Comparison of ENCODE assay signal across 32 cellular contexts in genomic region chr2:238151628-238152235, GRCh38. TPM values are rescaled to one million over a fixed set of nuclear protein-coding genes. Genes with fewer than 3 reads are reported as not detected.
"Had no signal": no experiment of that assay in that cellular context is flagged by ENCODE, and none has a peak within 500 bp of the region (broad histone marks: within the 10 kb centered on the region; RNA-seq: fewer than 3 reads in every experiment).

No MANE protein-coding gene starts in this region.

- DNase-seq: activated CD4-positive, alpha-beta memory T cell treated with anti-CD3 and anti-CD28 coated beads for 36 hours; activated CD4-positive, alpha-beta T cell treated with anti-CD3 and anti-CD28 coated beads, Interleukin-2, amount 10 ng/mL, durations not matched to agents 24 days and 14 days; activated CD4-positive, CD25-positive, alpha-beta regulatory T cell treated with anti-CD3 and anti-CD28 coated beads, Interleukin-2, amount 50 U/mL, for 72 hours; activated CD8-positive, alpha-beta memory T cell treated with anti-CD3 and anti-CD28 coated beads, Interleukin-2, amount 50 U/mL, for 48 hours; activated gamma-delta T cell treated with Interleukin-2 at 50 U/mL for 16 hours; activated naive CD4-positive, alpha-beta T cell treated with anti-CD3 and anti-CD28 coated beads, Interleukin-2, amount 50 U/mL, for 16 hours; activated T-cell treated with anti-CD3 and anti-CD28 coated beads, Interleukin-2, amount 50 U/mL, for 4 hours; amygdala; caudate nucleus; foreskin fibroblast; heart left ventricle; hypothalamus; ovary; retina; sigmoid colon; small intestine; stimulated activated CD4-positive, alpha-beta T cell treated with anti-CD3 and anti-CD28 coated beads, Interleukin-1b, Interleukin-23, amount 100 ng/mL, for 48 hours; stimulated activated CD4-positive, alpha-beta T cell treated with anti-CD3 and anti-CD28 coated beads, Interleukin-4, amount 100 ng/mL, for 4 hours; stimulated activated CD8-positive, alpha-beta memory T cell treated with anti-CD3 and anti-CD28 coated beads, Interleukin-4, amount 100 ng/mL, for 48 hours; stimulated activated naive CD8-positive, alpha-beta T cell treated with anti-CD3 and anti-CD28 coated beads, Interleukin-15, amount 100 ng/mL, for 72 hours; substantia nigra; T1000; uterus; WERI-Rb-1 had no signal

- H3K27me3 ChIP-seq: heart left ventricle, left lung, ovary, sigmoid colon, uterus had no signal

- H3K9me3 Mint-ChIP-seq: activated CD4-positive, alpha-beta T cell treated with anti-CD3 and anti-CD28 coated beads, Interleukin-2, amount 10 ng/mL, durations not matched to agents 24 days and 14 days; activated T-cell treated with anti-CD3 and anti-CD28 coated beads, Interleukin-2, amount 50 U/mL, for 4 hours; activated T-helper 17 cell treated with anti-CD3 and anti-CD28 coated beads, Interleukin-2, amount 50 U/mL, for 72 hours; nephron; type B pancreatic cell had no signal

- H3K9me3 ChIP-seq: heart left ventricle, left lung, ovary, sigmoid colon, uterus had no signal

- H3K4me3 ChIP-seq: heart left ventricle, left lung, lung, ovary, sigmoid colon, uterus had no signal

- H3K4me1 ChIP-seq: left lung, sigmoid colon, uterus had no signal

- H3K27ac ChIP-seq: heart left ventricle, left lung, ovary, sigmoid colon, uterus, WERI-Rb-1 had no signal

- H3K36me3 ChIP-seq: left lung, ovary, sigmoid colon, uterus, WERI-Rb-1 had no signal

- ATAC-seq: activated T-cell treated with anti-CD3 and anti-CD28 coated beads, Interleukin-2, amount 50 U/mL, for 4 hours; activated T-helper 17 cell treated with anti-CD3 and anti-CD28 coated beads, Interleukin-2, amount 50 U/mL, for 72 hours; esophagus mucosa; heart left ventricle; left lung; stimulated activated memory B cell treated with anti-CD40 and anti-IgM and Interleukin-4, amounts not matched to agents 10 μg/mL and 1 μg/mL and 100 μg/mL, for 72 hours; stimulated activated naive CD8-positive, alpha-beta T cell treated with anti-CD3 and anti-CD28 coated beads, Interleukin-15, amount 100 ng/mL, for 72 hours had no signal

- H3K4me1 Mint-ChIP-seq: activated CD4-positive, alpha-beta T cell treated with anti-CD3 and anti-CD28 coated beads, Interleukin-2, amount 10 ng/mL, durations not matched to agents 24 days and 14 days; activated T-helper 17 cell treated with anti-CD3 and anti-CD28 coated beads, Interleukin-2, amount 50 U/mL, for 72 hours; stimulated activated memory B cell treated with anti-CD40 and anti-IgM and Interleukin-4, amounts not matched to agents 10 μg/mL and 1 μg/mL and 100 μg/mL, for 72 hours; stimulated activated naive CD8-positive, alpha-beta T cell treated with anti-CD3 and anti-CD28 coated beads, Interleukin-15, amount 100 ng/mL, for 72 hours had no signal

- H3K36me3 Mint-ChIP-seq: activated CD4-positive, alpha-beta memory T cell treated with anti-CD3 and anti-CD28 coated beads for 36 hours; stimulated activated memory B cell treated with anti-CD40 and anti-IgM and Interleukin-4, amounts not matched to agents 10 μg/mL and 1 μg/mL and 100 μg/mL, for 72 hours; type B pancreatic cell had no signal

- H3K4me3 Mint-ChIP-seq: activated CD4-positive, alpha-beta memory T cell treated with anti-CD3 and anti-CD28 coated beads for 36 hours; activated CD4-positive, alpha-beta T cell treated with anti-CD3 and anti-CD28 coated beads, Interleukin-2, amount 10 ng/mL, durations not matched to agents 24 days and 14 days; activated T-cell treated with anti-CD3 and anti-CD28 coated beads, Interleukin-2, amount 50 U/mL, for 4 hours; activated T-helper 17 cell treated with anti-CD3 and anti-CD28 coated beads, Interleukin-2, amount 50 U/mL, for 72 hours; nephron; stimulated activated memory B cell treated with anti-CD40 and anti-IgM and Interleukin-4, amounts not matched to agents 10 μg/mL and 1 μg/mL and 100 μg/mL, for 72 hours; stimulated activated naive CD8-positive, alpha-beta T cell treated with anti-CD3 and anti-CD28 coated beads, Interleukin-15, amount 100 ng/mL, for 72 hours; type B pancreatic cell had no signal

- H3K27ac Mint-ChIP-seq: activated CD4-positive, alpha-beta memory T cell treated with anti-CD3 and anti-CD28 coated beads for 36 hours; activated CD4-positive, alpha-beta T cell treated with anti-CD3 and anti-CD28 coated beads, Interleukin-2, amount 10 ng/mL, durations not matched to agents 24 days and 14 days; activated T-helper 17 cell treated with anti-CD3 and anti-CD28 coated beads, Interleukin-2, amount 50 U/mL, for 72 hours; progenitor cell of endocrine pancreas; stimulated activated memory B cell treated with anti-CD40 and anti-IgM and Interleukin-4, amounts not matched to agents 10 μg/mL and 1 μg/mL and 100 μg/mL, for 72 hours; stimulated activated naive CD8-positive, alpha-beta T cell treated with anti-CD3 and anti-CD28 coated beads, Interleukin-15, amount 100 ng/mL, for 72 hours; type B pancreatic cell had no signal

- H3K27me3 Mint-ChIP-seq: activated CD4-positive, alpha-beta memory T cell treated with anti-CD3 and anti-CD28 coated beads for 36 hours; activated CD4-positive, alpha-beta T cell treated with anti-CD3 and anti-CD28 coated beads, Interleukin-2, amount 10 ng/mL, durations not matched to agents 24 days and 14 days; activated T-helper 17 cell treated with anti-CD3 and anti-CD28 coated beads, Interleukin-2, amount 50 U/mL, for 72 hours; stimulated activated memory B cell treated with anti-CD40 and anti-IgM and Interleukin-4, amounts not matched to agents 10 μg/mL and 1 μg/mL and 100 μg/mL, for 72 hours; stimulated activated naive CD8-positive, alpha-beta T cell treated with anti-CD3 and anti-CD28 coated beads, Interleukin-15, amount 100 ng/mL, for 72 hours; type B pancreatic cell had no signal

RNA-seq across cellular contexts. Expression of gene ERFE, which starts 7.0 kb away (rescaled TPM):
- total RNA-seq: activated CD4-positive, alpha-beta memory T cell treated with anti-CD3 and anti-CD28 coated beads for 36 hours; activated T-helper 17 cell treated with anti-CD3 and anti-CD28 coated beads, Interleukin-2, amount 50 U/mL, for 72 hours had no signal

RNA-seq across cellular contexts. Expression of gene KLHL30, which starts 13.3 kb away (rescaled TPM):
- total RNA-seq: activated CD4-positive, alpha-beta memory T cell treated with anti-CD3 and anti-CD28 coated beads for 36 hours; activated CD4-positive, alpha-beta T cell treated with anti-CD3 and anti-CD28 coated beads, Interleukin-2, amount 10 ng/mL, durations not matched to agents 24 days and 14 days; activated T-cell treated with anti-CD3 and anti-CD28 coated beads, Interleukin-2, amount 50 U/mL, for 4 hours; activated T-helper 17 cell treated with anti-CD3 and anti-CD28 coated beads, Interleukin-2, amount 50 U/mL, for 72 hours had no signal
